ENCODE assay signal across 1 cellular context in the genomic region with DNA sequence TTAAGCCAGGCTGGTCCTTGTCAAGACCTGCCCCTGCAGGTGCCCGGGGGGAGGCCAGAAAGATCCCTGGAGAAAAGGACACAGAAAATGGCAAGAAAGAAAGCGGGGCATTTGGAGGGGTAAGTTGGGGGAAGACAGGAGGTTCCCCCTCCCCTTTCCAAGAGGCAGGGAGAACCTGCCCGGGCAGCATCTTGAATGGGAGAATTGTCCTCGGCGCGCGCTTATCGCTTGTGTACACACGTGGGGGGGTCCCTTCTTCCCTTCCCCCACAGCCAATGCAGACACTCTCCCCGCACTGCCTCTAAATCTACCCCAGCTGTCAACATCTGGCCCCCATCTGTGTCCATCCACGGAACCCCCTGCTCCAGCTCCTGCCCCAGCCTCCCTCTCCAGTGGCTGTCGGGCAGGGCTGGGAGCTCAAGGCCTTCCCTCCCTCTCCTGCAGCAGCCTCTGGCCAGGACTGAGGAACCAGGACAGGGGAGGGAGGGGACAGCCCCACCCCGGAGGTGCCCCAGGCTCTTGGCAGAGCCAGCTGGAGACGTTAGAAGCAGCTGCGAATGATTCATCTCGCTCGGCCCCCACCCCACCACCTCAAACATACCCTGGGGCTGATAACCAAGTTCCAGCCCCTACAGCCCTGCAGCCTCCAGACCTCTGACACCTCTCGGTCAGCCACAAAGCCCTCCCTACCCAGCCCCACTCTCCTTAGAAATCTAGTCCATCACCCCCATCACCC.
TF ChIP-seq lines count a peak whose summit lies in the region.

No MANE protein-coding gene starts in this region.

TF ChIP-seq in HepG2, 621 proteins besides CTCF, POLR2A, EP300 and RAD21 (continued from another document and continues in another):
- TF ChIP-seq ZNF770 (CRISPR knock-in tag; IDR thresholded peaks at IDR 0.05) (no peak; the same call in 1 of the 2 replicates), ZBTB2 (CRISPR knock-in tag; IDR thresholded peaks at IDR 0.05; ENCODE audit: low read depth) (no peak), ZNF687 (CRISPR knock-in tag; IDR thresholded peaks at IDR 0.05) (peak; percentile 74), ZNF557 (CRISPR knock-in tag; IDR thresholded peaks at IDR 0.05) (no peak), SRY (CRISPR knock-in tag; IDR thresholded peaks at IDR 0.05) (no peak), ZNF3 (CRISPR knock-in tag; IDR thresholded peaks at IDR 0.05) (no peak), PRMT3 (CRISPR knock-in tag; IDR thresholded peaks at IDR 0.05; ENCODE audit: borderline replicate concordance, low read depth) (no peak), HNF4G (IDR thresholded peaks at IDR 0.05; ENCODE audit: borderline replicate concordance, low read depth, low read length) (peak; percentile 17; the same call in 1 of the 2 replicates), HNF4G (CRISPR knock-in tag; IDR thresholded peaks at IDR 0.05; ENCODE audit: borderline replicate concordance, low read depth) (no peak), ATRX (CRISPR knock-in tag; IDR thresholded peaks at IDR 0.05; ENCODE audit: borderline replicate concordance) (no peak), CREB1 (IDR thresholded peaks at IDR 0.05) (no peak), CREB1 (CRISPR knock-in tag; IDR thresholded peaks at IDR 0.05) (no peak), TAF1 (CRISPR knock-in tag; IDR thresholded peaks at IDR 0.05) (peak; percentile 31; the same call in 1 of the 2 replicates), FOSL1 (CRISPR knock-in tag; IDR thresholded peaks at IDR 0.05; ENCODE audit: borderline replicate concordance) (peak; percentile 77), LCORL (IDR thresholded peaks at IDR 0.05) (no peak), LCORL (CRISPR knock-in tag; IDR thresholded peaks at IDR 0.05) (0 out of 2 replicates have a peak, but pooled peaks have one; percentile 53), MYC (CRISPR knock-in tag; IDR thresholded peaks at IDR 0.05; ENCODE audit: borderline replicate concordance) (peak; percentile 54; the same call in 1 of the 2 replicates), ARHGAP35 (CRISPR knock-in tag; IDR thresholded peaks at IDR 0.05; ENCODE audit: borderline replicate concordance) (no peak), STAT5B (CRISPR knock-in tag; IDR thresholded peaks at IDR 0.05) (no peak), NFIC (IDR thresholded peaks at IDR 0.05; ENCODE audit: low read length) (no peak), ZNF10 (CRISPR knock-in tag; IDR thresholded peaks at IDR 0.05; ENCODE audit: borderline replicate concordance, low read depth) (no peak), HDAC2 (CRISPR knock-in tag; IDR thresholded peaks at IDR 0.05) (peak; percentile 58), TARDBP (CRISPR knock-in tag; IDR thresholded peaks at IDR 0.05) (0 out of 2 replicates have a peak, but pooled peaks have one; percentile 32), YEATS4 (CRISPR knock-in tag; IDR thresholded peaks at IDR 0.05; ENCODE audit: borderline replicate concordance) (no peak), ZNF441 (CRISPR knock-in tag; IDR thresholded peaks at IDR 0.05; ENCODE audit: borderline replicate concordance) (no peak), TGIF2 (CRISPR knock-in tag; IDR thresholded peaks at IDR 0.05) (peak; percentile 54), CEBPG (CRISPR knock-in tag; IDR thresholded peaks at IDR 0.05) (no peak), ZZZ3 (CRISPR knock-in tag; IDR thresholded peaks at IDR 0.05; ENCODE audit: borderline replicate concordance) (no peak)
- TF ChIP-seq, protein P1, sequence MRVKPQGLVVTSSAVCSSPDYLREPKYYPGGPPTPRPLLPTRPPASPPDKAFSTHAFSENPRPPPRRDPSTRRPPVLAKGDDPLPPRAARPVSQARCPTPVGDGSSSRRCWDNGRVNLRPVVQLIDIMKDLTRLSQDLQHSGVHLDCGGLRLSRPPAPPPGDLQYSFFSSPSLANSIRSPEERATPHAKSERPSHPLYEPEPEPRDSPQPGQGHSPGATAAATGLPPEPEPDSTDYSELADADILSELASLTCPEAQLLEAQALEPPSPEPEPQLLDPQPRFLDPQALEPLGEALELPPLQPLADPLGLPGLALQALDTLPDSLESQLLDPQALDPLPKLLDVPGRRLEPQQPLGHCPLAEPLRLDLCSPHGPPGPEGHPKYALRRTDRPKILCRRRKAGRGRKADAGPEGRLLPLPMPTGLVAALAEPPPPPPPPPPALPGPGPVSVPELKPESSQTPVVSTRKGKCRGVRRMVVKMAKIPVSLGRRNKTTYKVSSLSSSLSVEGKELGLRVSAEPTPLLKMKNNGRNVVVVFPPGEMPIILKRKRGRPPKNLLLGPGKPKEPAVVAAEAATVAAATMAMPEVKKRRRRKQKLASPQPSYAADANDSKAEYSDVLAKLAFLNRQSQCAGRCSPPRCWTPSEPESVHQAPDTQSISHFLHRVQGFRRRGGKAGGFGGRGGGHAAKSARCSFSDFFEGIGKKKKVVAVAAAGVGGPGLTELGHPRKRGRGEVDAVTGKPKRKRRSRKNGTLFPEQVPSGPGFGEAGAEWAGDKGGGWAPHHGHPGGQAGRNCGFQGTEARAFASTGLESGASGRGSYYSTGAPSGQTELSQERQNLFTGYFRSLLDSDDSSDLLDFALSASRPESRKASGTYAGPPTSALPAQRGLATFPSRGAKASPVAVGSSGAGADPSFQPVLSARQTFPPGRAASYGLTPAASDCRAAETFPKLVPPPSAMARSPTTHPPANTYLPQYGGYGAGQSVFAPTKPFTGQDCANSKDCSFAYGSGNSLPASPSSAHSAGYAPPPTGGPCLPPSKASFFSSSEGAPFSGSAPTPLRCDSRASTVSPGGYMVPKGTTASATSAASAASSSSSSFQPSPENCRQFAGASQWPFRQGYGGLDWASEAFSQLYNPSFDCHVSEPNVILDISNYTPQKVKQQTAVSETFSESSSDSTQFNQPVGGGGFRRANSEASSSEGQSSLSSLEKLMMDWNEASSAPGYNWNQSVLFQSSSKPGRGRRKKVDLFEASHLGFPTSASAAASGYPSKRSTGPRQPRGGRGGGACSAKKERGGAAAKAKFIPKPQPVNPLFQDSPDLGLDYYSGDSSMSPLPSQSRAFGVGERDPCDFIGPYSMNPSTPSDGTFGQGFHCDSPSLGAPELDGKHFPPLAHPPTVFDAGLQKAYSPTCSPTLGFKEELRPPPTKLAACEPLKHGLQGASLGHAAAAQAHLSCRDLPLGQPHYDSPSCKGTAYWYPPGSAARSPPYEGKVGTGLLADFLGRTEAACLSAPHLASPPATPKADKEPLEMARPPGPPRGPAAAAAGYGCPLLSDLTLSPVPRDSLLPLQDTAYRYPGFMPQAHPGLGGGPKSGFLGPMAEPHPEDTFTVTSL (CRISPR knock-in tag; IDR thresholded peaks at IDR 0.05; ENCODE audit: borderline replicate concordance), result no peak
- TF ChIP-seq, protein P2, sequence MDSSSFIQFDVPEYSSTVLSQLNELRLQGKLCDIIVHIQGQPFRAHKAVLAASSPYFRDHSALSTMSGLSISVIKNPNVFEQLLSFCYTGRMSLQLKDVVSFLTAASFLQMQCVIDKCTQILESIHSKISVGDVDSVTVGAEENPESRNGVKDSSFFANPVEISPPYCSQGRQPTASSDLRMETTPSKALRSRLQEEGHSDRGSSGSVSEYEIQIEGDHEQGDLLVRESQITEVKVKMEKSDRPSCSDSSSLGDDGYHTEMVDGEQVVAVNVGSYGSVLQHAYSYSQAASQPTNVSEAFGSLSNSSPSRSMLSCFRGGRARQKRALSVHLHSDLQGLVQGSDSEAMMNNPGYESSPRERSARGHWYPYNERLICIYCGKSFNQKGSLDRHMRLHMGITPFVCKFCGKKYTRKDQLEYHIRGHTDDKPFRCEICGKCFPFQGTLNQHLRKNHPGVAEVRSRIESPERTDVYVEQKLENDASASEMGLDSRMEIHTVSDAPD (CRISPR knock-in tag; IDR thresholded peaks at IDR 0.05), result no peak
- TF ChIP-seq, protein P3, sequence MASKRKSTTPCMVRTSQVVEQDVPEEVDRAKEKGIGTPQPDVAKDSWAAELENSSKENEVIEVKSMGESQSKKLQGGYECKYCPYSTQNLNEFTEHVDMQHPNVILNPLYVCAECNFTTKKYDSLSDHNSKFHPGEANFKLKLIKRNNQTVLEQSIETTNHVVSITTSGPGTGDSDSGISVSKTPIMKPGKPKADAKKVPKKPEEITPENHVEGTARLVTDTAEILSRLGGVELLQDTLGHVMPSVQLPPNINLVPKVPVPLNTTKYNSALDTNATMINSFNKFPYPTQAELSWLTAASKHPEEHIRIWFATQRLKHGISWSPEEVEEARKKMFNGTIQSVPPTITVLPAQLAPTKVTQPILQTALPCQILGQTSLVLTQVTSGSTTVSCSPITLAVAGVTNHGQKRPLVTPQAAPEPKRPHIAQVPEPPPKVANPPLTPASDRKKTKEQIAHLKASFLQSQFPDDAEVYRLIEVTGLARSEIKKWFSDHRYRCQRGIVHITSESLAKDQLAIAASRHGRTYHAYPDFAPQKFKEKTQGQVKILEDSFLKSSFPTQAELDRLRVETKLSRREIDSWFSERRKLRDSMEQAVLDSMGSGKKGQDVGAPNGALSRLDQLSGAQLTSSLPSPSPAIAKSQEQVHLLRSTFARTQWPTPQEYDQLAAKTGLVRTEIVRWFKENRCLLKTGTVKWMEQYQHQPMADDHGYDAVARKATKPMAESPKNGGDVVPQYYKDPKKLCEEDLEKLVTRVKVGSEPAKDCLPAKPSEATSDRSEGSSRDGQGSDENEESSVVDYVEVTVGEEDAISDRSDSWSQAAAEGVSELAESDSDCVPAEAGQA (IDR thresholded peaks at IDR 0.05; ENCODE audit: low read depth), result no peak
- TF ChIP-seq, protein P3 (CRISPR knock-in tag; IDR thresholded peaks at IDR 0.05; ENCODE audit: borderline replicate concordance), result no peak
